ENCODE assay signal across 18 cellular contexts in genomic region chr12:113397497-113398197, GRCh38. TPM values are rescaled to one million over a fixed set of nuclear protein-coding genes. Genes with fewer than 3 reads are reported as not detected.
"Had no signal": no experiment of that assay in that cellular context is flagged by ENCODE, and none has a peak within 500 bp of the region (broad histone marks: within the 10 kb centered on the region; RNA-seq: fewer than 3 reads in every experiment).

No MANE protein-coding gene starts in this region.

- H3K4me3 Mint-ChIP-seq: activated naive CD8-positive, alpha-beta T cell treated with anti-CD3 and anti-CD28 coated beads for 36 hours; nephron progenitor cell had no signal

- H3K4me1 ChIP-seq: body of pancreas, left lung, psoas muscle, stomach, upper lobe of left lung had no signal

- H3K27me3 Mint-ChIP-seq: activated naive CD8-positive, alpha-beta T cell treated with anti-CD3 and anti-CD28 coated beads for 36 hours had no signal

- H3K4me1 Mint-ChIP-seq: activated naive CD8-positive, alpha-beta T cell treated with anti-CD3 and anti-CD28 coated beads for 36 hours; nephron progenitor cell had no signal

- ATAC-seq: body of pancreas, left lung, psoas muscle, right cardiac atrium had no signal

- H3K36me3 ChIP-seq: left lung, stomach, thoracic aorta, upper lobe of left lung had no signal

- H3K27ac Mint-ChIP-seq: activated naive CD8-positive, alpha-beta T cell treated with anti-CD3 and anti-CD28 coated beads for 36 hours; nephron progenitor cell had no signal

- H3K36me3 Mint-ChIP-seq: activated naive CD8-positive, alpha-beta T cell treated with anti-CD3 and anti-CD28 coated beads for 36 hours had no signal

- H3K27me3 ChIP-seq: upper lobe of left lung had no signal

- H3K4me3 ChIP-seq: body of pancreas, left lung, psoas muscle, skin epidermis, stomach, thoracic aorta, upper lobe of left lung had no signal

- H3K9me3 Mint-ChIP-seq: activated naive CD8-positive, alpha-beta T cell treated with anti-CD3 and anti-CD28 coated beads for 36 hours; nephron progenitor cell had no signal

- DNase-seq: activated CD4-positive, alpha-beta T cell treated with anti-CD3 and anti-CD28 coated beads, Interleukin-2, amount 50 U/mL, for 4 hours; activated naive CD8-positive, alpha-beta T cell treated with anti-CD3 and anti-CD28 coated beads for 36 hours; body of pancreas; erythroblast; left lung; nephron progenitor cell; psoas muscle; right cardiac atrium; stomach had no signal

- H3K9me3 ChIP-seq: body of pancreas, left lung, psoas muscle, stomach, thoracic aorta, upper lobe of left lung had no signal

- H3K27ac ChIP-seq: body of pancreas, left lung, psoas muscle, skin epidermis, stomach, thoracic aorta, upper lobe of left lung had no signal

RNA-seq across cellular contexts. Expression of gene SDS, which starts 6.0 kb away (rescaled TPM):
- total RNA-seq: activated CD8-positive, alpha-beta memory T cell treated with anti-CD3 and anti-CD28 coated beads for 36 hours; activated naive CD8-positive, alpha-beta T cell treated with anti-CD3 and anti-CD28 coated beads for 36 hours; frontal cortex; myocyte; osteocyte; T-helper 2 cell treated with Interferon-gamma antibody and Interleukin-4, amounts not matched to agents 100 ng/mL and 5 ng/mL, for 36 hours had no signal
- polyA plus RNA-seq: keratinocyte had no signal

RNA-seq across cellular contexts. Expression of gene SDSL, which starts 24.5 kb away (rescaled TPM):
- total RNA-seq: activated CD8-positive, alpha-beta memory T cell treated with anti-CD3 and anti-CD28 coated beads for 36 hours had no signal
